In genomic region chr12:121175383-121176119, GRCh38 we compare ENCODE assay signal across 10 cellular contexts. TPM values are rescaled to one million over a fixed set of nuclear protein-coding genes. Genes with fewer than 3 reads are reported as not detected.
A peak's percentile ranks its signal among the peaks of the same experiment; 100 is the strongest.
DNase-seq lines count a peak whose midpoint lies in the region; ATAC-seq, FAIRE-seq and TF ChIP-seq lines count a peak whose summit lies in the region.
"Had no signal": no experiment of that assay in that cellular context is flagged by ENCODE, and none has a peak within 500 bp of the region (broad histone marks: within the 10 kb centered on the region; RNA-seq: fewer than 3 reads in every experiment).

No MANE protein-coding gene starts in this region.

- DNase-seq in GM10266 (ENCODE audit: extremely low spot score), result peak; percentile 32
- peak; percentile 25 to 46 for DNase-seq in trophoblast cell
- DNase-seq in kidney, result no peak
- DNase-seq: stimulated activated naive CD8-positive, alpha-beta T cell treated with anti-CD3 and anti-CD28 coated beads, Interleukin-15, amount 100 ng/mL, for 72 hours had no signal

- TF ChIP-seq CTCF in GM10266 (IDR thresholded peaks at IDR 0.05; ENCODE audit: control insufficient read depth, insufficient read depth, low read depth, missing control alignments) (no peak), OCI-LY1 (IDR thresholded peaks at IDR 0.05; ENCODE audit: low read length) (no peak), gastroesophageal sphincter (IDR thresholded peaks at IDR 0.05) (no peak), kidney (IDR thresholded peaks at IDR 0.05; ENCODE audit: borderline replicate concordance, extremely low read depth, insufficient read depth) (no peak)

- H4K91ac ChIP-seq in trophoblast cell (ENCODE audit: low read depth, low read length), result no peak overlapping the region

- H2BK120ac ChIP-seq in trophoblast cell (ENCODE audit: insufficient read depth, low read length, poor library complexity), result no peak overlapping the region

- FAIRE-seq in kidney (lab: Jason Lieb, UNC), result no peak

- H3K4me2 ChIP-seq in OCI-LY1 (ENCODE audit: low read length) (peak overlapping the region; percentile 15; the same call in 1 of the 2 replicates), trophoblast cell (ENCODE audit: low read length) (no peak overlapping the region)

- H3K36me3 ChIP-seq in OCI-LY1 (ENCODE audit: insufficient read depth, low read length) (no peaks in the 10 kb centered on the region), gastroesophageal sphincter (peaks cover 0 to 19% of the 10 kb centered on the region in 2 donors), trophoblast cell (ENCODE audit: control insufficient read depth in 1 of 2, insufficient read depth in 2 of 2, low read length in 2 of 2) (no peaks in the 10 kb centered on the region), kidney (ENCODE audit: control insufficient read depth in 1 of 2, insufficient read depth in 2 of 2, low read length in 2 of 2) (no peaks in the 10 kb centered on the region)

- no peak overlapping the region for H2BK5ac ChIP-seq in trophoblast cell (ENCODE audit: low read depth, low read length, poor library complexity)

- no peaks in the 10 kb centered on the region for H3K79me2 ChIP-seq in OCI-LY1 (ENCODE audit: insufficient read depth, low read length)
- H3K79me2 ChIP-seq in trophoblast cell (ENCODE audit: control insufficient read depth, insufficient read depth, low read length, poor library complexity), result no peaks in the 10 kb centered on the region

- peak; percentile 65 for ATAC-seq in gastroesophageal sphincter
- ATAC-seq in GM21619 (IDR thresholded peaks at IDR 0.05; ENCODE audit: unreplicated experiment), result no peak
- no peak for ATAC-seq in HG03280 (IDR thresholded peaks at IDR 0.05; ENCODE audit: unreplicated experiment)
- no peak for ATAC-seq in HG03095 (IDR thresholded peaks at IDR 0.05; ENCODE audit: unreplicated experiment)
- ATAC-seq: stimulated activated naive CD8-positive, alpha-beta T cell treated with anti-CD3 and anti-CD28 coated beads, Interleukin-15, amount 100 ng/mL, for 72 hours had no signal

- H3K23ac ChIP-seq in trophoblast cell (ENCODE audit: low read length), result no peak overlapping the region

- no peak overlapping the region for H3K18ac ChIP-seq in trophoblast cell (ENCODE audit: low read length)

- H3K14ac ChIP-seq in trophoblast cell (ENCODE audit: low read length), result no peak overlapping the region

- no peak overlapping the region for H3K4ac ChIP-seq in trophoblast cell (ENCODE audit: low read depth, low read length)

- H2AK5ac ChIP-seq in trophoblast cell (ENCODE audit: low read length), result no peak overlapping the region

- WGBS in gastroesophageal sphincter (ENCODE audit: low coverage in 1 of 2), 2 donors, result 77 to 84% methylated on average over 14 to 16 of the region's 16 CpGs
- WGBS in trophoblast cell (ENCODE audit: extremely low coverage, insufficient coverage, insufficient read length), result no CpG with 5 or more reads among the region's 16 CpGs

- intact Hi-C loops in kidney (cut with DNase I), result no loop called here

- H3K79me1 ChIP-seq in trophoblast cell (ENCODE audit: low read length), result no peaks in the 10 kb centered on the region

- TF ChIP-seq POLR2A in gastroesophageal sphincter (IDR thresholded peaks at IDR 0.05), result no peak

- no peak overlapping the region for H4K12ac ChIP-seq in trophoblast cell (ENCODE audit: low read depth, low read length)

- H3K9me3 ChIP-seq in OCI-LY1 (ENCODE audit: low read length), result no peaks in the 10 kb centered on the region
- no peaks in the 10 kb centered on the region for H3K9me3 ChIP-seq in gastroesophageal sphincter
- H3K9me3 ChIP-seq in trophoblast cell (ENCODE audit: insufficient read depth, low read depth, low read length), result no peaks in the 10 kb centered on the region
- H3K9me3 ChIP-seq in kidney (ENCODE audit: control insufficient read depth in 1 of 2, low read length in 2 of 2), result no peaks in the 10 kb centered on the region

- peaks cover 14% of the 10 kb centered on the region for H3K4me1 ChIP-seq in OCI-LY1 (ENCODE audit: insufficient read depth, low read length, severe bottlenecking)
- H3K4me1 ChIP-seq in gastroesophageal sphincter, result no peaks in the 10 kb centered on the region
- no peaks in the 10 kb centered on the region for H3K4me1 ChIP-seq in trophoblast cell (ENCODE audit: control insufficient read depth in 1 of 2, insufficient read depth in 2 of 2, low read length in 2 of 2)
- H3K4me1 ChIP-seq in kidney (ENCODE audit: control insufficient read depth in 1 of 2, insufficient read depth in 1 of 2, low read depth in 1 of 2, low read length in 2 of 2), result no peaks in the 10 kb centered on the region

- no peak for TF ChIP-seq EP300 in gastroesophageal sphincter (IDR thresholded peaks at IDR 0.05)

- H3K9me2 ChIP-seq in OCI-LY1 (ENCODE audit: low read depth, low read length), result no peaks in the 10 kb centered on the region

- no peak overlapping the region for H3K27ac ChIP-seq in OCI-LY1 (ENCODE audit: low read depth, low read length, poor library complexity, severe bottlenecking)
- no peak overlapping the region for H3K27ac ChIP-seq in gastroesophageal sphincter
- no peak overlapping the region for H3K27ac ChIP-seq in trophoblast cell (ENCODE audit: low read depth, low read length)
- no peak overlapping the region for H3K27ac ChIP-seq in kidney (ENCODE audit: low read depth in 2 of 2, low read length in 2 of 2)

- no peak overlapping the region for H3K9ac ChIP-seq in OCI-LY1 (ENCODE audit: low read length)
- no peak overlapping the region for H3K9ac ChIP-seq in trophoblast cell (ENCODE audit: low read length)
- no peak overlapping the region for H3K9ac ChIP-seq in kidney (ENCODE audit: low read length in 2 of 2)

- H4K20me1 ChIP-seq in OCI-LY1 (ENCODE audit: insufficient read depth, low read length), result no peaks in the 10 kb centered on the region

- H3K4me3 ChIP-seq in OCI-LY1 (ENCODE audit: low read depth, low read length, poor library complexity, severe bottlenecking) (no peak overlapping the region), gastroesophageal sphincter (no peak overlapping the region), trophoblast cell (ENCODE audit: low read depth, low read length) (no peak overlapping the region), kidney (ENCODE audit: low read length in 2 of 2) (no peak overlapping the region)

- H3F3A ChIP-seq in OCI-LY1 (ENCODE audit: insufficient read depth, low read length), result no peaks in the 10 kb centered on the region

- H2AFZ ChIP-seq in OCI-LY1 (ENCODE audit: low read length) (no peak overlapping the region), trophoblast cell (ENCODE audit: insufficient read depth, low read length, poor library complexity) (no peak overlapping the region)

- H4K8ac ChIP-seq in trophoblast cell (ENCODE audit: low read depth, low read length), result no peak overlapping the region

- H3K27me3 ChIP-seq in OCI-LY1 (ENCODE audit: insufficient read depth, low read length), result no peaks in the 10 kb centered on the region
- H3K27me3 ChIP-seq in gastroesophageal sphincter, result no peaks in the 10 kb centered on the region
- no peaks in the 10 kb centered on the region for H3K27me3 ChIP-seq in trophoblast cell (ENCODE audit: insufficient read depth, low read length)

- no peak overlapping the region for H2BK12ac ChIP-seq in trophoblast cell (ENCODE audit: low read length)

RNA-seq across cellular contexts. Expression of gene P2RX4, which starts 34.4 kb away (rescaled TPM):
- 10 to 100 TPM; 15.1 to 32.8 (median 31.0) TPM for total RNA-seq in gastroesophageal sphincter
- 17.7 and 18.6 TPM in 2 replicates for polyA plus RNA-seq in trophoblast cell (2013)
- 36.2 TPM for total RNA-seq in kidney
- 28.8 TPM for polyA plus RNA-seq in kidney (ENCODE audit: insufficient read depth, low read depth, low replicate concordance)

RNA-seq across cellular contexts. Expression of gene P2RX7, which starts 42.9 kb away (rescaled TPM):
- 1 to 10 TPM; 2.0 to 3.3 (median 3.0) TPM for total RNA-seq in gastroesophageal sphincter
- 0.01 TPM in 2 replicates for polyA plus RNA-seq in trophoblast cell (2013)
- total RNA-seq in kidney, result 3.5 TPM
- polyA plus RNA-seq in kidney (ENCODE audit: insufficient read depth, low read depth, low replicate concordance), result 0.45 TPM
- polyA plus RNA-seq: neural cell had no signal
